Comparison of ENCODE assay signal across 1 cellular context in the genomic region with DNA sequence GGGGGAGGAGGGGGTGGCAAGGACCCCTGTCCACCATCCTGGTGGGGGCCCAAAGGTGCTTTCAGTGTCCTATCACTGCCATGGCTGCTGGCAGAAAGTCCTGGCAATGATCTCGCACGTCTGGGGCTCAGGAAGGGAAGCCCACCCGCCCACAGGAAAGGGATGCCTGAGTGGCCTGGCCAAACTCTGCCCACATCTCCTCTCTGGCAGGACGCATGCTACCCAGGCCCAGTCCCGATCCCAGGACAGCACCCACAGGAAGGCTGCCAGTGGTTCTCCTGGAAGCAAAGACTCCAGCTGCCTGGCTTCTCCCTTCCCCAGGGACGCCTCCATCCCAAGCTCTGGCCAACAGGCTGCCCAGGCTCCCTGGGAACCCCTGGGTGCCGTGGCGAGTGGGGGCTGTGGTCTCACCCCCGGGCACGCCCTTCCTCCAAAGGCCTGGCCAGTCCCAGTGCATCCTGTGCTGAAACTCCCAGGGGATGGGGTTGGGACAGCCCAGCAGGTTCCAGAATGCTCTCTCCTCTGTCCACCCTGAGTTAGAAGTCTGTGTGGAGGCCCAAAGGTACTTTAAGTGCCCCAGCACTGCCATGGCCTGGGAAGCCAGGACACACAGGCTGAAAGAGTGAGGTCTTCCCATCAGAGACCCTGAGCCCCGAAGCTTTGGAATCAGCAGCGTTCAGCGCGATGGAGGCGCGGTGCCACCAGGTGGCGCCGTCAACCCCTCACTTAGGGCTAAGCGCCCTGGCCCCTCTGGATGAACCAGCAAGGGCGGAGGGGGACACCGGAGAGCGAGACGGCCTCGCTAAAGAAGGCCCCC.
TF ChIP-seq lines count a peak whose summit lies in the region.

No MANE protein-coding gene starts in this region.

TF ChIP-seq in K562, 482 proteins besides CTCF, POLR2A, EP300 and RAD21 (continued from another document and continues in another):
- TF ChIP-seq, protein P1, sequence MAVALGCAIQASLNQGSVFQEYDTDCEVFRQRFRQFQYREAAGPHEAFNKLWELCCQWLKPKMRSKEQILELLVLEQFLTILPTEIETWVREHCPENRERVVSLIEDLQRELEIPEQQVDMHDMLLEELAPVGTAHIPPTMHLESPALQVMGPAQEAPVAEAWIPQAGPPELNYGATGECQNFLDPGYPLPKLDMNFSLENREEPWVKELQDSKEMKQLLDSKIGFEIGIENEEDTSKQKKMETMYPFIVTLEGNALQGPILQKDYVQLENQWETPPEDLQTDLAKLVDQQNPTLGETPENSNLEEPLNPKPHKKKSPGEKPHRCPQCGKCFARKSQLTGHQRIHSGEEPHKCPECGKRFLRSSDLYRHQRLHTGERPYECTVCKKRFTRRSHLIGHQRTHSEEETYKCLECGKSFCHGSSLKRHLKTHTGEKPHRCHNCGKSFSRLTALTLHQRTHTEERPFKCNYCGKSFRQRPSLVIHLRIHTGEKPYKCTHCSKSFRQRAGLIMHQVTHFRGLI (CRISPR knock-in tag; IDR thresholded peaks at IDR 0.05): no peak
- TF ChIP-seq TCF7L2 (IDR thresholded peaks at IDR 0.05; ENCODE audit: low read depth, low read length) (no peak), NR1H2 (CRISPR knock-in tag; IDR thresholded peaks at IDR 0.05) (no peak), SLC30A9 (CRISPR knock-in tag; IDR thresholded peaks at IDR 0.05) (no peak), E2F3 (CRISPR knock-in tag; IDR thresholded peaks at IDR 0.05) (peak; percentile 19; the same call in 1 of the 2 replicates), HIVEP1 (CRISPR knock-in tag; IDR thresholded peaks at IDR 0.05) (no peak), STAT5A (IDR thresholded peaks at IDR 0.05; ENCODE audit: borderline replicate concordance, low read length) (no peak), POLR3A (IDR thresholded peaks at IDR 0.05; ENCODE audit: borderline replicate concordance, extremely low read depth, insufficient read depth, insufficient read length) (no peak), MEIS2 (IDR thresholded peaks at IDR 0.05; ENCODE audit: partially characterized antibody) (no peak), PTTG1 (tag; IDR thresholded peaks at IDR 0.05; ENCODE audit: low read depth) (no peak), ZBTB17 (CRISPR knock-in tag; IDR thresholded peaks at IDR 0.05) (no peak), TEAD4 (IDR thresholded peaks at IDR 0.05; ENCODE audit: low read length) (no peak), TEAD4 (CRISPR knock-in tag; IDR thresholded peaks at IDR 0.05; ENCODE audit: borderline replicate concordance) (no peak), ZNF764 (CRISPR knock-in tag; IDR thresholded peaks at IDR 0.05; ENCODE audit: low read depth) (no peak), CHD4 (IDR thresholded peaks at IDR 0.05; ENCODE audit: insufficient read depth, insufficient replicate concordance, low read depth, low read length, poor library complexity, severe bottlenecking) (no peak), ZNF512 (tag; IDR thresholded peaks at IDR 0.05) (no peak; the same call in 1 of the 2 replicates), HDGF (IDR thresholded peaks at IDR 0.05) (no peak), FOXJ3 (CRISPR knock-in tag; IDR thresholded peaks at IDR 0.05) (no peak), POLR2AphosphoS2 (IDR thresholded peaks at IDR 0.05; ENCODE audit: low read length) (no peak), HNRNPH1 (optimal IDR thresholded peaks at IDR 0.05; ENCODE audit: low read depth, low read length) (no peak), CHCHD3 (CRISPR knock-in tag; IDR thresholded peaks at IDR 0.05) (no peak), NKRF (IDR thresholded peaks at IDR 0.05; ENCODE audit: borderline replicate concordance) (no peak), VEZF1 (CRISPR knock-in tag; IDR thresholded peaks at IDR 0.05) (peak; percentile 81), ZNF717 (CRISPR knock-in tag; IDR thresholded peaks at IDR 0.05) (no peak), ZC3H11A (IDR thresholded peaks at IDR 0.05; ENCODE audit: low read depth, low read length) (no peak), SMARCE1 (IDR thresholded peaks at IDR 0.05) (no peak), HNRNPLL (IDR thresholded peaks at IDR 0.05; ENCODE audit: low read depth, low read length, poor library complexity, severe bottlenecking) (no peak), ZNF12 (CRISPR knock-in tag; IDR thresholded peaks at IDR 0.05) (no peak), SP1 (CRISPR knock-in tag; IDR thresholded peaks at IDR 0.05) (0 out of 2 replicates have a peak, but pooled peaks have one; percentile 21), ZBTB12 (CRISPR knock-in tag; IDR thresholded peaks at IDR 0.05) (no peak), JUN (IDR thresholded peaks at IDR 0.05; ENCODE audit: borderline replicate concordance, low read depth, low read length) (no peak), JUN (CRISPR knock-in tag; IDR thresholded peaks at IDR 0.05; ENCODE audit: borderline replicate concordance) (no peak), EP400 (IDR thresholded peaks at IDR 0.05) (no peak), SMARCC2 (IDR thresholded peaks at IDR 0.05; ENCODE audit: low read depth) (no peak), FUS (optimal IDR thresholded peaks at IDR 0.05; ENCODE audit: low read depth, low read length) (no peak), KLF10 (CRISPR knock-in tag; IDR thresholded peaks at IDR 0.05) (no peak), CGGBP1 (CRISPR knock-in tag; IDR thresholded peaks at IDR 0.05) (no peak), KAT2B (IDR thresholded peaks at IDR 0.05; ENCODE audit: low read depth, low read length) (no peak), COPS2 (conservative IDR thresholded peaks at IDR 0.05) (no peak), SREBF1 (IDR thresholded peaks at IDR 0.05; ENCODE audit: borderline replicate concordance, low read depth, low read length) (no peak), ETS2 (tag; IDR thresholded peaks at IDR 0.05; ENCODE audit: borderline replicate concordance, poor library complexity, severe bottlenecking) (no peak), NR4A1 (CRISPR knock-in tag; IDR thresholded peaks at IDR 0.05) (no peak), NR4A1 (tag; IDR thresholded peaks at IDR 0.05) (no peak), DDX20 (tag; IDR thresholded peaks at IDR 0.05; ENCODE audit: low read depth) (no peak), THRA (IDR thresholded peaks at IDR 0.05) (no peak)
- TF ChIP-seq, protein P2, sequence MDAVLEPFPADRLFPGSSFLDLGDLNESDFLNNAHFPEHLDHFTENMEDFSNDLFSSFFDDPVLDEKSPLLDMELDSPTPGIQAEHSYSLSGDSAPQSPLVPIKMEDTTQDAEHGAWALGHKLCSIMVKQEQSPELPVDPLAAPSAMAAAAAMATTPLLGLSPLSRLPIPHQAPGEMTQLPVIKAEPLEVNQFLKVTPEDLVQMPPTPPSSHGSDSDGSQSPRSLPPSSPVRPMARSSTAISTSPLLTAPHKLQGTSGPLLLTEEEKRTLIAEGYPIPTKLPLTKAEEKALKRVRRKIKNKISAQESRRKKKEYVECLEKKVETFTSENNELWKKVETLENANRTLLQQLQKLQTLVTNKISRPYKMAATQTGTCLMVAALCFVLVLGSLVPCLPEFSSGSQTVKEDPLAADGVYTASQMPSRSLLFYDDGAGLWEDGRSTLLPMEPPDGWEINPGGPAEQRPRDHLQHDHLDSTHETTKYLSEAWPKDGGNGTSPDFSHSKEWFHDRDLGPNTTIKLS (IDR thresholded peaks at IDR 0.05; ENCODE audit: borderline replicate concordance, low read depth): no peak
- TF ChIP-seq, protein P3, sequence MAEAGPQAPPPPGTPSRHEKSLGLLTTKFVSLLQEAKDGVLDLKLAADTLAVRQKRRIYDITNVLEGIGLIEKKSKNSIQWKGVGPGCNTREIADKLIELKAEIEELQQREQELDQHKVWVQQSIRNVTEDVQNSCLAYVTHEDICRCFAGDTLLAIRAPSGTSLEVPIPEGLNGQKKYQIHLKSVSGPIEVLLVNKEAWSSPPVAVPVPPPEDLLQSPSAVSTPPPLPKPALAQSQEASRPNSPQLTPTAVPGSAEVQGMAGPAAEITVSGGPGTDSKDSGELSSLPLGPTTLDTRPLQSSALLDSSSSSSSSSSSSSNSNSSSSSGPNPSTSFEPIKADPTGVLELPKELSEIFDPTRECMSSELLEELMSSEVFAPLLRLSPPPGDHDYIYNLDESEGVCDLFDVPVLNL (CRISPR knock-in tag; IDR thresholded peaks at IDR 0.05; ENCODE audit: low read depth): no peak
- TF ChIP-seq, protein P4, sequence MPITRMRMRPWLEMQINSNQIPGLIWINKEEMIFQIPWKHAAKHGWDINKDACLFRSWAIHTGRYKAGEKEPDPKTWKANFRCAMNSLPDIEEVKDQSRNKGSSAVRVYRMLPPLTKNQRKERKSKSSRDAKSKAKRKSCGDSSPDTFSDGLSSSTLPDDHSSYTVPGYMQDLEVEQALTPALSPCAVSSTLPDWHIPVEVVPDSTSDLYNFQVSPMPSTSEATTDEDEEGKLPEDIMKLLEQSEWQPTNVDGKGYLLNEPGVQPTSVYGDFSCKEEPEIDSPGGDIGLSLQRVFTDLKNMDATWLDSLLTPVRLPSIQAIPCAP (CRISPR knock-in tag; IDR thresholded peaks at IDR 0.05; ENCODE audit: borderline replicate concordance): no peak
- TF ChIP-seq, protein P5, sequence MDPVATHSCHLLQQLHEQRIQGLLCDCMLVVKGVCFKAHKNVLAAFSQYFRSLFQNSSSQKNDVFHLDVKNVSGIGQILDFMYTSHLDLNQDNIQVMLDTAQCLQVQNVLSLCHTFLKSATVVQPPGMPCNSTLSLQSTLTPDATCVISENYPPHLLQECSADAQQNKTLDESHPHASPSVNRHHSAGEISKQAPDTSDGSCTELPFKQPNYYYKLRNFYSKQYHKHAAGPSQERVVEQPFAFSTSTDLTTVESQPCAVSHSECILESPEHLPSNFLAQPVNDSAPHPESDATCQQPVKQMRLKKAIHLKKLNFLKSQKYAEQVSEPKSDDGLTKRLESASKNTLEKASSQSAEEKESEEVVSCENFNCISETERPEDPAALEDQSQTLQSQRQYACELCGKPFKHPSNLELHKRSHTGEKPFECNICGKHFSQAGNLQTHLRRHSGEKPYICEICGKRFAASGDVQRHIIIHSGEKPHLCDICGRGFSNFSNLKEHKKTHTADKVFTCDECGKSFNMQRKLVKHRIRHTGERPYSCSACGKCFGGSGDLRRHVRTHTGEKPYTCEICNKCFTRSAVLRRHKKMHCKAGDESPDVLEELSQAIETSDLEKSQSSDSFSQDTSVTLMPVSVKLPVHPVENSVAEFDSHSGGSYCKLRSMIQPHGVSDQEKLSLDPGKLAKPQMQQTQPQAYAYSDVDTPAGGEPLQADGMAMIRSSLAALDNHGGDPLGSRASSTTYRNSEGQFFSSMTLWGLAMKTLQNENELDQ (CRISPR knock-in tag; IDR thresholded peaks at IDR 0.05; ENCODE audit: borderline replicate concordance): no peak
